Comparison of ENCODE assay signal across 12 cellular contexts in genomic region chr22:48444320-48445112, GRCh38.
DNase-seq lines count a peak whose midpoint lies in the region; ATAC-seq, FAIRE-seq and TF ChIP-seq lines count a peak whose summit lies in the region.
"Had no signal": no experiment of that assay in that cellular context is flagged by ENCODE, and none has a peak within 500 bp of the region (broad histone marks: within the 10 kb centered on the region; RNA-seq: fewer than 3 reads in every experiment).

No MANE protein-coding gene starts in this region.

- H3K4me3 ChIP-seq in AG10803 (ENCODE audit: low read length): no peak overlapping the region
- H3K4me3 ChIP-seq: skin epidermis had no signal

- no peak for FAIRE-seq in RCC 7860 (lab: Jason Lieb, UNC)

- peak; percentile 67 for ATAC-seq in GM19025 (IDR thresholded peaks at IDR 0.05; ENCODE audit: low read depth, unreplicated experiment)
- ATAC-seq in HG02870 (IDR thresholded peaks at IDR 0.05; ENCODE audit: unreplicated experiment): peak; percentile 71
- no peak for ATAC-seq in HG02981 (IDR thresholded peaks at IDR 0.05; ENCODE audit: unreplicated experiment)
- ATAC-seq: activated naive CD8-positive, alpha-beta T cell treated with anti-CD3 and anti-CD28 coated beads, Interleukin-2, amount 50 U/mL, for 24 hours had no signal

- DNase-seq in AG10803 (ENCODE audit: low read depth) (peak; percentile 56), RCC 7860 (ENCODE audit: low spot score) (peak; percentile 11), dedifferentiated amniotic fluid mesenchymal stem cell (ENCODE audit: extremely low spot score) (no peak), HPDE6-E6E7 (ENCODE audit: extremely low spot score) (no peak)
- DNase-seq in activated CD8-positive, alpha-beta memory T cell treated with anti-CD3 and anti-CD28 coated beads, Interleukin-2, amount 50 U/mL, for 48 hours: no peak
- DNase-seq: activated naive CD8-positive, alpha-beta T cell treated with anti-CD3 and anti-CD28 coated beads, Interleukin-2, amount 50 U/mL, for 24 hours; hippocampal formation; stimulated activated naive CD4-positive, alpha-beta T cell had no signal

- TF ChIP-seq CTCF in AG10803 (conservative IDR thresholded peaks at IDR 0.05; ENCODE audit: low read length): no peak

Comparison
In these comparisons a context has a peak if more than half of its experiments do, and no peak if none do; other contexts are left out.
1. DNase-seq: peak in AG10803 (single experiment) and RCC 7860 (single experiment); none in dedifferentiated amniotic fluid mesenchymal stem cell (single experiment), HPDE6-E6E7 (single experiment) and activated CD8-positive, alpha-beta memory T cell treated with anti-CD3 and anti-CD28 coated beads, Interleukin-2, amount 50 U/mL, for 48 hours (single experiment).